In the genomic region with DNA sequence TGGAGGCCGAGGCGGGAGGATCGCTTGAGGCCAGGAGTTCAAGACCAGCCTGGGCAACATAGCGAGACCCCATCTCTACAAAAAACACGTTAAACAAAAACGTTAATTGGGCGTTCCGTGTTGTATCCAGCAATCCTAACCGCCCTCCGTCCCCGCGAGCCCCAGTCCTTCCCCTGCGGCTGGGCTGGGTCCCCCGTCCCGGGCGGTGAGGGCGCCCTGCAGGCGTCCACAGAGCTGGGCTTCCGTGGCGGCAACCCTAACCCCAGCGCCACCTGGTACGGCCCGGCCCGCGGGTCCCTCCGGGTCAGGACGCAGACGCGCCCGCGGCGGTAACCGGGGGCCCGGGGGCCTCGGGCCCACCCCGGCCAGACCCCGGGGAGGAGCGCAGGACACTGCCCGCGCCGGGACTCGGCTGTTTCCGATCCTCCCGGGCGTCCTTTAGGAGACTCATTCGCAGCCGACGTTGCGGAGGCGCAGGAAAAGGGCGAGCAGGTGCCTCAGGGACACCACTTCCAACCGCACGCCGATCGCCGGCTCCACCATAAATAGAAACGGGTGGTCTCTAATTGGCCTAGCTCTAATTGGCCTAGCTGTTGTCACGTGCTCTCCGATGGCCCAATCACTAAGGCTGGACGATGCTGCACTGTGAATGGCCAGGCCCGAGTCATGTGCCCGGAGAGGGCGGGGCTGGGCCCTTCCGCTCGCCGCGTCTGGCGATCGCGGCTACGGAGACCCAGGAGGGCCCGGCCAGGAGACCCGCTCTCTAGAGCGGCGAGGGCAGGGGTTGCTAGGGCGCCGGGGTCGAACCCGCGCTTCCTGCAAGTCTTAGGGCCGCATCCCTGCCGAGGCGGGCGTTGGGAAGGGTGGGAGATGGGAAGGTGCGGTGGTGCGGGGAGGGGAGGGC, we compare ENCODE assay signal across 1 cellular context.
A peak's percentile ranks its signal among the peaks of the same experiment; 100 is the strongest.
TF ChIP-seq lines count a peak whose summit lies in the region.

No MANE protein-coding gene starts in this region.

TF ChIP-seq in HepG2, 621 proteins besides CTCF, POLR2A, EP300 and RAD21 (continued from another document and continues in another):
- TF ChIP-seq, protein P1, sequence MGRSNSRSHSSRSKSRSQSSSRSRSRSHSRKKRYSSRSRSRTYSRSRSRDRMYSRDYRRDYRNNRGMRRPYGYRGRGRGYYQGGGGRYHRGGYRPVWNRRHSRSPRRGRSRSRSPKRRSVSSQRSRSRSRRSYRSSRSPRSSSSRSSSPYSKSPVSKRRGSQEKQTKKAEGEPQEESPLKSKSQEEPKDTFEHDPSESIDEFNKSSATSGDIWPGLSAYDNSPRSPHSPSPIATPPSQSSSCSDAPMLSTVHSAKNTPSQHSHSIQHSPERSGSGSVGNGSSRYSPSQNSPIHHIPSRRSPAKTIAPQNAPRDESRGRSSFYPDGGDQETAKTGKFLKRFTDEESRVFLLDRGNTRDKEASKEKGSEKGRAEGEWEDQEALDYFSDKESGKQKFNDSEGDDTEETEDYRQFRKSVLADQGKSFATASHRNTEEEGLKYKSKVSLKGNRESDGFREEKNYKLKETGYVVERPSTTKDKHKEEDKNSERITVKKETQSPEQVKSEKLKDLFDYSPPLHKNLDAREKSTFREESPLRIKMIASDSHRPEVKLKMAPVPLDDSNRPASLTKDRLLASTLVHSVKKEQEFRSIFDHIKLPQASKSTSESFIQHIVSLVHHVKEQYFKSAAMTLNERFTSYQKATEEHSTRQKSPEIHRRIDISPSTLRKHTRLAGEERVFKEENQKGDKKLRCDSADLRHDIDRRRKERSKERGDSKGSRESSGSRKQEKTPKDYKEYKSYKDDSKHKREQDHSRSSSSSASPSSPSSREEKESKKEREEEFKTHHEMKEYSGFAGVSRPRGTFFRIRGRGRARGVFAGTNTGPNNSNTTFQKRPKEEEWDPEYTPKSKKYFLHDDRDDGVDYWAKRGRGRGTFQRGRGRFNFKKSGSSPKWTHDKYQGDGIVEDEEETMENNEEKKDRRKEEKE (IDR thresholded peaks at IDR 0.05): no peak
- peak; percentile 97 for TF ChIP-seq ZFP41 (CRISPR knock-in tag; IDR thresholded peaks at IDR 0.05; ENCODE audit: borderline replicate concordance)
- TF ChIP-seq NR3C1 (CRISPR knock-in tag; IDR thresholded peaks at IDR 0.05): no peak
- TF ChIP-seq, protein P2, sequence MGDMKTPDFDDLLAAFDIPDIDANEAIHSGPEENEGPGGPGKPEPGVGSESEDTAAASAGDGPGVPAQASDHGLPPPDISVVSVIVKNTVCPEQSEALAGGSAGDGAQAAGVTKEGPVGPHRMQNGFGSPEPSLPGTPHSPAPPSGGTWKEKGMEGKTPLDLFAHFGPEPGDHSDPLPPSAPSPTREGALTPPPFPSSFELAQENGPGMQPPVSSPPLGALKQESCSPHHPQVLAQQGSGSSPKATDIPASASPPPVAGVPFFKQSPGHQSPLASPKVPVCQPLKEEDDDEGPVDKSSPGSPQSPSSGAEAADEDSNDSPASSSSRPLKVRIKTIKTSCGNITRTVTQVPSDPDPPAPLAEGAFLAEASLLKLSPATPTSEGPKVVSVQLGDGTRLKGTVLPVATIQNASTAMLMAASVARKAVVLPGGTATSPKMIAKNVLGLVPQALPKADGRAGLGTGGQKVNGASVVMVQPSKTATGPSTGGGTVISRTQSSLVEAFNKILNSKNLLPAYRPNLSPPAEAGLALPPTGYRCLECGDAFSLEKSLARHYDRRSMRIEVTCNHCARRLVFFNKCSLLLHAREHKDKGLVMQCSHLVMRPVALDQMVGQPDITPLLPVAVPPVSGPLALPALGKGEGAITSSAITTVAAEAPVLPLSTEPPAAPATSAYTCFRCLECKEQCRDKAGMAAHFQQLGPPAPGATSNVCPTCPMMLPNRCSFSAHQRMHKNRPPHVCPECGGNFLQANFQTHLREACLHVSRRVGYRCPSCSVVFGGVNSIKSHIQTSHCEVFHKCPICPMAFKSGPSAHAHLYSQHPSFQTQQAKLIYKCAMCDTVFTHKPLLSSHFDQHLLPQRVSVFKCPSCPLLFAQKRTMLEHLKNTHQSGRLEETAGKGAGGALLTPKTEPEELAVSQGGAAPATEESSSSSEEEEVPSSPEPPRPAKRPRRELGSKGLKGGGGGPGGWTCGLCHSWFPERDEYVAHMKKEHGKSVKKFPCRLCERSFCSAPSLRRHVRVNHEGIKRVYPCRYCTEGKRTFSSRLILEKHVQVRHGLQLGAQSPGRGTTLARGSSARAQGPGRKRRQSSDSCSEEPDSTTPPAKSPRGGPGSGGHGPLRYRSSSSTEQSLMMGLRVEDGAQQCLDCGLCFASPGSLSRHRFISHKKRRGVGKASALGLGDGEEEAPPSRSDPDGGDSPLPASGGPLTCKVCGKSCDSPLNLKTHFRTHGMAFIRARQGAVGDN (CRISPR knock-in tag; IDR thresholded peaks at IDR 0.05): peak; percentile 91
- TF ChIP-seq CBX1 (IDR thresholded peaks at IDR 0.05; ENCODE audit: low read depth): no peak
- no peak for TF ChIP-seq NONO (IDR thresholded peaks at IDR 0.05)
- peak; percentile 79; the same call in 1 of the 2 replicates for TF ChIP-seq NONO (CRISPR knock-in tag; conservative IDR thresholded peaks at IDR 0.05)
- TF ChIP-seq SRSF4 (IDR thresholded peaks at IDR 0.05; ENCODE audit: low read depth, low read length, poor library complexity, severe bottlenecking): no peak
- 0 out of 2 replicates have a peak, but pooled peaks have one; percentile 82 for TF ChIP-seq ZNF775 (CRISPR knock-in tag; IDR thresholded peaks at IDR 0.05; ENCODE audit: borderline replicate concordance)
- TF ChIP-seq, protein P3, sequence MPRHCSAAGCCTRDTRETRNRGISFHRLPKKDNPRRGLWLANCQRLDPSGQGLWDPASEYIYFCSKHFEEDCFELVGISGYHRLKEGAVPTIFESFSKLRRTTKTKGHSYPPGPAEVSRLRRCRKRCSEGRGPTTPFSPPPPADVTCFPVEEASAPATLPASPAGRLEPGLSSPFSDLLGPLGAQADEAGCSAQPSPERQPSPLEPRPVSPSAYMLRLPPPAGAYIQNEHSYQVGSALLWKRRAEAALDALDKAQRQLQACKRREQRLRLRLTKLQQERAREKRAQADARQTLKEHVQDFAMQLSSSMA (CRISPR knock-in tag; IDR thresholded peaks at IDR 0.05): peak; percentile 38; the same call in 1 of the 2 replicates
- TF ChIP-seq, protein P4, sequence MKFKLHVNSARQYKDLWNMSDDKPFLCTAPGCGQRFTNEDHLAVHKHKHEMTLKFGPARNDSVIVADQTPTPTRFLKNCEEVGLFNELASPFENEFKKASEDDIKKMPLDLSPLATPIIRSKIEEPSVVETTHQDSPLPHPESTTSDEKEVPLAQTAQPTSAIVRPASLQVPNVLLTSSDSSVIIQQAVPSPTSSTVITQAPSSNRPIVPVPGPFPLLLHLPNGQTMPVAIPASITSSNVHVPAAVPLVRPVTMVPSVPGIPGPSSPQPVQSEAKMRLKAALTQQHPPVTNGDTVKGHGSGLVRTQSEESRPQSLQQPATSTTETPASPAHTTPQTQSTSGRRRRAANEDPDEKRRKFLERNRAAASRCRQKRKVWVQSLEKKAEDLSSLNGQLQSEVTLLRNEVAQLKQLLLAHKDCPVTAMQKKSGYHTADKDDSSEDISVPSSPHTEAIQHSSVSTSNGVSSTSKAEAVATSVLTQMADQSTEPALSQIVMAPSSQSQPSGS (CRISPR knock-in tag; IDR thresholded peaks at IDR 0.05): peak; percentile 62; the same call in 1 of the 2 replicates
- TF ChIP-seq, protein P5, sequence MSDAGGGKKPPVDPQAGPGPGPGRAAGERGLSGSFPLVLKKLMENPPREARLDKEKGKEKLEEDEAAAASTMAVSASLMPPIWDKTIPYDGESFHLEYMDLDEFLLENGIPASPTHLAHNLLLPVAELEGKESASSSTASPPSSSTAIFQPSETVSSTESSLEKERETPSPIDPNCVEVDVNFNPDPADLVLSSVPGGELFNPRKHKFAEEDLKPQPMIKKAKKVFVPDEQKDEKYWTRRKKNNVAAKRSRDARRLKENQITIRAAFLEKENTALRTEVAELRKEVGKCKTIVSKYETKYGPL (CRISPR knock-in tag; IDR thresholded peaks at IDR 0.05): 0 out of 2 replicates have a peak, but pooled peaks have one; percentile 31
- 0 out of 2 replicates have a peak, but pooled peaks have one; percentile 67 for TF ChIP-seq ZNF816 (CRISPR knock-in tag; IDR thresholded peaks at IDR 0.05; ENCODE audit: borderline replicate concordance)
- TF ChIP-seq FOXM1 (CRISPR knock-in tag; IDR thresholded peaks at IDR 0.05): no peak
- TF ChIP-seq, protein P6, sequence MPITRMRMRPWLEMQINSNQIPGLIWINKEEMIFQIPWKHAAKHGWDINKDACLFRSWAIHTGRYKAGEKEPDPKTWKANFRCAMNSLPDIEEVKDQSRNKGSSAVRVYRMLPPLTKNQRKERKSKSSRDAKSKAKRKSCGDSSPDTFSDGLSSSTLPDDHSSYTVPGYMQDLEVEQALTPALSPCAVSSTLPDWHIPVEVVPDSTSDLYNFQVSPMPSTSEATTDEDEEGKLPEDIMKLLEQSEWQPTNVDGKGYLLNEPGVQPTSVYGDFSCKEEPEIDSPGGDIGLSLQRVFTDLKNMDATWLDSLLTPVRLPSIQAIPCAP (CRISPR knock-in tag; IDR thresholded peaks at IDR 0.05; ENCODE audit: low read depth): no peak
- TF ChIP-seq CBFB (CRISPR knock-in tag; IDR thresholded peaks at IDR 0.05): peak; percentile 91
- TF ChIP-seq PRPF4 (IDR thresholded peaks at IDR 0.05; ENCODE audit: low read depth, low read length, poor library complexity, severe bottlenecking): no peak
- TF ChIP-seq ZNF781 (CRISPR knock-in tag; IDR thresholded peaks at IDR 0.05; ENCODE audit: borderline replicate concordance, not compliant biosample characterization): peak; percentile 24
- no peak for TF ChIP-seq HMGA1 (CRISPR knock-in tag; conservative IDR thresholded peaks at IDR 0.05)
- TF ChIP-seq ZNF556 (CRISPR knock-in tag; IDR thresholded peaks at IDR 0.05; ENCODE audit: borderline replicate concordance): peak; percentile 72
- TF ChIP-seq YY1 (IDR thresholded peaks at IDR 0.05; ENCODE audit: insufficient read depth, insufficient replicate concordance, low read depth, low read length): peak; percentile 76
- TF ChIP-seq ZNF570 (CRISPR knock-in tag; IDR thresholded peaks at IDR 0.05; ENCODE audit: borderline replicate concordance): no peak
- TF ChIP-seq ZNF235 (CRISPR knock-in tag; IDR thresholded peaks at IDR 0.05; ENCODE audit: borderline replicate concordance): no peak
- no peak for TF ChIP-seq SMAD9 (CRISPR knock-in tag; IDR thresholded peaks at IDR 0.05)
- no peak for TF ChIP-seq ZNF780A (CRISPR knock-in tag; IDR thresholded peaks at IDR 0.05)
- peak; percentile 96 for TF ChIP-seq NFYC (CRISPR knock-in tag; IDR thresholded peaks at IDR 0.05)
- TF ChIP-seq HMG20B (CRISPR knock-in tag; conservative IDR thresholded peaks at IDR 0.05): no peak
- peak; percentile 95 for TF ChIP-seq SIN3A (IDR thresholded peaks at IDR 0.05; ENCODE audit: borderline replicate concordance, low read depth, low read length)
- TF ChIP-seq DMAP1 (CRISPR knock-in tag; IDR thresholded peaks at IDR 0.05): no peak; the same call in 1 of the 2 replicates
- TF ChIP-seq NR2F1 (CRISPR knock-in tag; IDR thresholded peaks at IDR 0.05): peak in 1 of 2 experiments; percentile 43; a peak in 1 of 4 replicates
- TF ChIP-seq, protein P7, sequence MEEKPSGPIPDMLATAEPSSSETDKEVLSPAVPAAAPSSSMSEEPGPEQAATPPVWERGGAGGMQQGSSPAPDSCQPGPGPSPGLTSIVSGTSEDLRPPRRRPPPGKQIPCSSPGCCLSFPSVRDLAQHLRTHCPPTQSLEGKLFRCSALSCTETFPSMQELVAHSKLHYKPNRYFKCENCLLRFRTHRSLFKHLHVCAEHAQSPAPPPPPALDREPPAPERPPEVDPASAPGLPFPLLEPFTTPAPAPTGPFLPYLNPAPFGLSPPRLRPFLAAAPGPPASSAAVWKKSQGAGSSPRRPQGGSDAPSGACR (CRISPR knock-in tag; IDR thresholded peaks at IDR 0.05): peak; percentile 95; the same call in 1 of the 2 replicates
- no peak for TF ChIP-seq ZNF557 (CRISPR knock-in tag; IDR thresholded peaks at IDR 0.05)
- peak; percentile 96 for TF ChIP-seq ARNT2 (CRISPR knock-in tag; IDR thresholded peaks at IDR 0.05; ENCODE audit: low read depth)
- peak; percentile 52; the same call in 1 of the 2 replicates for TF ChIP-seq BRD4 (CRISPR knock-in tag; IDR thresholded peaks at IDR 0.05)
- TF ChIP-seq ZNF354B (CRISPR knock-in tag; IDR thresholded peaks at IDR 0.05): peak; percentile 91; the same call in 1 of the 2 replicates
- no peak for TF ChIP-seq KAT7 (CRISPR knock-in tag; IDR thresholded peaks at IDR 0.05; ENCODE audit: borderline replicate concordance)
- TF ChIP-seq REXO4 (CRISPR knock-in tag; IDR thresholded peaks at IDR 0.05; ENCODE audit: borderline replicate concordance): 0 out of 2 replicates have a peak, but pooled peaks have one; percentile 60
- TF ChIP-seq ATF7 (IDR thresholded peaks at IDR 0.05): no peak
- TF ChIP-seq ATF7 (CRISPR knock-in tag; IDR thresholded peaks at IDR 0.05): peak; percentile 17; the same call in 1 of the 2 replicates
- peak; percentile 92 for TF ChIP-seq RFXAP (CRISPR knock-in tag; IDR thresholded peaks at IDR 0.05; ENCODE audit: borderline replicate concordance)
- TF ChIP-seq ZNF550 (CRISPR knock-in tag; IDR thresholded peaks at IDR 0.05; ENCODE audit: borderline replicate concordance): peak; percentile 86; the same call in 1 of the 2 replicates
- TF ChIP-seq ZNF83 (CRISPR knock-in tag; IDR thresholded peaks at IDR 0.05; ENCODE audit: borderline replicate concordance): no peak
- TF ChIP-seq ZNF879 (CRISPR knock-in tag; IDR thresholded peaks at IDR 0.05): no peak; the same call in 1 of the 2 replicates
- TF ChIP-seq SRY (CRISPR knock-in tag; IDR thresholded peaks at IDR 0.05): peak; percentile 94
- TF ChIP-seq HDAC1 (CRISPR knock-in tag; IDR thresholded peaks at IDR 0.05): peak; percentile 55
- TF ChIP-seq TOPORS (CRISPR knock-in tag; IDR thresholded peaks at IDR 0.05): peak; percentile 81; the same call in 1 of the 2 replicates
- peak; percentile 57; the same call in 1 of the 2 replicates for TF ChIP-seq ZMAT3 (CRISPR knock-in tag; conservative IDR thresholded peaks at IDR 0.05)
- TF ChIP-seq, protein P8, sequence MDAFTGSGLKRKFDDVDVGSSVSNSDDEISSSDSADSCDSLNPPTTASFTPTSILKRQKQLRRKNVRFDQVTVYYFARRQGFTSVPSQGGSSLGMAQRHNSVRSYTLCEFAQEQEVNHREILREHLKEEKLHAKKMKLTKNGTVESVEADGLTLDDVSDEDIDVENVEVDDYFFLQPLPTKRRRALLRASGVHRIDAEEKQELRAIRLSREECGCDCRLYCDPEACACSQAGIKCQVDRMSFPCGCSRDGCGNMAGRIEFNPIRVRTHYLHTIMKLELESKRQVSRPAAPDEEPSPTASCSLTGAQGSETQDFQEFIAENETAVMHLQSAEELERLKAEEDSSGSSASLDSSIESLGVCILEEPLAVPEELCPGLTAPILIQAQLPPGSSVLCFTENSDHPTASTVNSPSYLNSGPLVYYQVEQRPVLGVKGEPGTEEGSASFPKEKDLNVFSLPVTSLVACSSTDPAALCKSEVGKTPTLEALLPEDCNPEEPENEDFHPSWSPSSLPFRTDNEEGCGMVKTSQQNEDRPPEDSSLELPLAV (CRISPR knock-in tag; conservative IDR thresholded peaks at IDR 0.05; ENCODE audit: low read depth): no peak
- peak; percentile 76 for TF ChIP-seq SALL2 (CRISPR knock-in tag; IDR thresholded peaks at IDR 0.05)
- TF ChIP-seq ZKSCAN5 (CRISPR knock-in tag; IDR thresholded peaks at IDR 0.05): no peak
